In the genomic region with DNA sequence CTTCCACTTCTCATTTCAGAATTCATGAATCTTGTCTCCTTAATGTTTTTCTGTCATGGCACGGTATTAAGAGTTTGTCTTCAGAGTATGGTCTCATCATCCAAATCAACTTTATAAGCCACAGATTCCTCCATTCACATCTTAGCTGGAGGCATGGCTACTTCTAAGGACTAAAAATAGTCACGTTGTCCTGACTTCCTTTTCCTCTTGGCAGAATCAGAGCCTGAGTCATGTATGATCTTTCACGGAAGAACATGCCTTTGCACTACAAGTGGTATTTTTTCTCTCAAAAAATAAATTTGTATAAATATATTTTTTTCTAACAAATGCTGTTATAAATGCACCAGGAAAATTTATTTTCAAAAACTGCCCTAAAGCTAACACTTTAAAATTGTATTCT, we compare ENCODE assay signal across 14 cellular contexts.
DNase-seq lines count a peak whose midpoint lies in the region; ATAC-seq and TF ChIP-seq lines count a peak whose summit lies in the region.
"Had no signal": no experiment of that assay in that cellular context is flagged by ENCODE, and none has a peak within 500 bp of the region (broad histone marks: within the 10 kb centered on the region; RNA-seq: fewer than 3 reads in every experiment).

No MANE protein-coding gene starts in this region.

- ATAC-seq in HG02852 (IDR thresholded peaks at IDR 0.05; ENCODE audit: unreplicated experiment): no peak
- ATAC-seq: activated CD4-positive, alpha-beta T cell treated with anti-CD3 and anti-CD28 coated beads for 36 hours; GM12878; left colon had no signal

- TF ChIP-seq CTCF in astrocyte of the spinal cord (IDR thresholded peaks at IDR 0.05; ENCODE audit: low read depth, low read length) (no peak), GM10266 (IDR thresholded peaks at IDR 0.05; ENCODE audit: control insufficient read depth, insufficient read depth, low read depth, missing control alignments) (no peak)

- in situ Hi-C loops in astrocyte of the spinal cord (cut with HindIII; ENCODE audit: low sequenced_read_pairs): no loop called here

- no peak overlapping the region for H3K4me3 ChIP-seq in astrocyte of the spinal cord (ENCODE audit: low read depth, low read length)
- H3K4me3 ChIP-seq: GM12878, prostate gland had no signal

- peak; percentile 53 to 61 for DNase-seq in AML-193 (lab: John Stamatoyannopoulos, UW)
- peak; percentile 76 for DNase-seq in M059J (ENCODE audit: low read depth)
- DNase-seq in astrocyte of the spinal cord (ENCODE audit: low read depth, low spot score): peak; percentile 76
- peak; percentile 74 for DNase-seq in kidney tubule cell (ENCODE audit: low spot score)
- DNase-seq in activated CD4-positive, alpha-beta T cell treated with anti-CD3 and anti-CD28 coated beads, Interleukin-2, amount 50 U/mL, for 4 hours: no peak
- DNase-seq in GM10266 (ENCODE audit: extremely low spot score): no peak
- DNase-seq in central memory CD4-positive, alpha-beta T cell: no peak
- DNase-seq: activated CD4-positive, alpha-beta T cell treated with anti-CD3 and anti-CD28 coated beads for 36 hours; CD4-positive, alpha-beta memory T cell; endodermal cell; left colon had no signal

Comparison
In these comparisons a context has a peak if more than half of its experiments do, and no peak if none do; other contexts are left out.
1. DNase-seq: peak in AML-193 (2 of 2), M059J (single experiment), astrocyte of the spinal cord (single experiment) and kidney tubule cell (single experiment); none in activated CD4-positive, alpha-beta T cell treated with anti-CD3 and anti-CD28 coated beads, Interleukin-2, amount 50 U/mL, for 4 hours (0 of 2), GM10266 (single experiment) and central memory CD4-positive, alpha-beta T cell (single experiment).